ENCODE assay signal across 18 cellular contexts in genomic region chr17:19254651-19255050, GRCh38. TPM values are rescaled to one million over a fixed set of nuclear protein-coding genes. Genes with fewer than 3 reads are reported as not detected.
A peak's percentile ranks its signal among the peaks of the same experiment; 100 is the strongest.
DNase-seq lines count a peak whose midpoint lies in the region; ATAC-seq and TF ChIP-seq lines count a peak whose summit lies in the region.
"Had no signal": no experiment of that assay in that cellular context is flagged by ENCODE, and none has a peak within 500 bp of the region (broad histone marks: within the 10 kb centered on the region; RNA-seq: fewer than 3 reads in every experiment).

No MANE protein-coding gene starts in this region.

- in situ Hi-C loops in ACHN (cut with HindIII; ENCODE audit: low pct_ligation_motif_present, low pct_unique_long_range_greater_than_20kb, low sequenced_read_pairs) = no loop called here

- ATAC-seq in activated T-cell treated with anti-CD3 and anti-CD28 coated beads, Interleukin-2, amount 50 U/mL, for 4 hours = no peak
- ATAC-seq: GM23338 had no signal

- H3K27ac Mint-ChIP-seq in neural crest cell (ENCODE audit: unreplicated experiment) = peak overlapping the region; percentile 0
- H3K27ac Mint-ChIP-seq: CD14-positive monocyte, GM23338 had no signal

- no peaks in the 10 kb centered on the region for H3K27me3 ChIP-seq in dorsolateral prefrontal cortex

- TF ChIP-seq CTCF in dorsolateral prefrontal cortex (IDR thresholded peaks at IDR 0.05 in 54 of 56, conservative IDR thresholded peaks at IDR 0.05 in 2 of 56; ENCODE audit: low read depth in 1 of 56, partially characterized antibody in 56 of 56) = no peak
- no peak for TF ChIP-seq CTCF in neural crest cell (conservative IDR thresholded peaks at IDR 0.05)

- no peak overlapping the region for H3K4me3 Mint-ChIP-seq in neural crest cell
- no peak overlapping the region for H3K4me3 Mint-ChIP-seq in activated T-cell treated with anti-CD3 and anti-CD28 coated beads, Interleukin-2, amount 50 U/mL, for 4 hours
- H3K4me3 Mint-ChIP-seq: GM23338 had no signal

- intact Hi-C loops in dorsolateral prefrontal cortex (cut with DNase I) = no loop called here

- H3K4me3 ChIP-seq in dorsolateral prefrontal cortex = no peak overlapping the region
- H3K4me3 ChIP-seq: GM23338 had no signal

- peaks cover 40% of the 10 kb centered on the region for H3K4me1 Mint-ChIP-seq in neural crest cell
- no peaks in the 10 kb centered on the region for H3K4me1 Mint-ChIP-seq in activated T-cell treated with anti-CD3 and anti-CD28 coated beads, Interleukin-2, amount 50 U/mL, for 4 hours (ENCODE audit: low read depth)
- H3K4me1 Mint-ChIP-seq: CD14-positive monocyte had no signal

- peak overlapping the region in 50 of 59 donors; percentile 4 to 97 (median 59) for H3K27ac ChIP-seq in dorsolateral prefrontal cortex
- H3K27ac ChIP-seq: KMS-11 had no signal

- peak; percentile 23 for DNase-seq in NCI-H748 (lab: John Stamatoyannopoulos, UW; ENCODE audit: unreplicated experiment)
- DNase-seq in NCI-H748 treated with DMSO at 0.1 percent for 48 hours (lab: John Stamatoyannopoulos, UW) = no peak
- no peak for DNase-seq in dorsolateral prefrontal cortex
- DNase-seq in neural crest cell (ENCODE audit: low read depth, low spot score) = no peak
- DNase-seq in cerebellar nuclear complex (lab: John Stamatoyannopoulos, UW) = no peak
- no peak for DNase-seq in activated T-cell treated with anti-CD3 and anti-CD28 coated beads, Interleukin-2, amount 50 U/mL, for 4 hours
- DNase-seq in GF-D8 (lab: John Stamatoyannopoulos, UW) = no peak
- DNase-seq in ACHN = no peak
- DNase-seq: COR-L47, DMS79, MM.1S, NCI-H1105 treated with DMSO at 0.1 percent for 48 hours, NCI-H187, NCI-H510A, SHP77 treated with DMSO at 0.1 percent for 48 hours had no signal

- H3K9me3 Mint-ChIP-seq in neural crest cell = no peaks in the 10 kb centered on the region
- H3K9me3 Mint-ChIP-seq in activated T-cell treated with anti-CD3 and anti-CD28 coated beads, Interleukin-2, amount 50 U/mL, for 4 hours = no peaks in the 10 kb centered on the region

- peaks cover 4% of the 10 kb centered on the region for H3K36me3 Mint-ChIP-seq in neural crest cell (ENCODE audit: low read depth)
- peaks cover 2% of the 10 kb centered on the region for H3K36me3 Mint-ChIP-seq in activated T-cell treated with anti-CD3 and anti-CD28 coated beads, Interleukin-2, amount 50 U/mL, for 4 hours (ENCODE audit: insufficient read depth)
- H3K36me3 Mint-ChIP-seq: CD14-positive monocyte had no signal

- no peaks in the 10 kb centered on the region for H3K27me3 Mint-ChIP-seq in neural crest cell (ENCODE audit: low read depth)
- peaks cover 2% of the 10 kb centered on the region for H3K27me3 Mint-ChIP-seq in activated T-cell treated with anti-CD3 and anti-CD28 coated beads, Interleukin-2, amount 50 U/mL, for 4 hours (ENCODE audit: low read depth)

RNA-seq across cellular contexts. Expression of gene EPN2, which starts 17.5 kb away (rescaled TPM):
- total RNA-seq in dorsolateral prefrontal cortex (100 to 1,000 TPM in 118 of 120 experiments, 10 to 100 TPM in 2; 94.3 to 278 (median 148) TPM), neural crest cell (45.5 and 47.3 TPM in 2 replicates)
- total RNA-seq in activated T-cell treated with anti-CD3 and anti-CD28 coated beads, Interleukin-2, amount 50 U/mL, for 4 hours = 1 to 10 TPM; 6.1 to 9.5 (median 7.2) TPM
